ENCODE assay signal across 17 cellular contexts in genomic region chr19:1645299-1645698, GRCh38.
"Had no signal": no experiment of that assay in that cellular context is flagged by ENCODE, and none has a peak within 500 bp of the region (broad histone marks: within the 10 kb centered on the region; RNA-seq: fewer than 3 reads in every experiment).

No MANE protein-coding gene starts in this region.

- H3K27me3 ChIP-seq: adrenal gland, esophagus muscularis mucosa, hepatocyte, left lung, tibial artery had no signal

- H3K9me3 ChIP-seq: adrenal gland, esophagus muscularis mucosa, left lung, neutrophil, tibial artery had no signal

- H3K4me3 ChIP-seq: adrenal gland, esophagus muscularis mucosa, hepatocyte, left lung, tibial artery had no signal

- H3K36me3 ChIP-seq: neutrophil had no signal

- FAIRE-seq: colon, urothelium cell line had no signal

- H3K4me2 ChIP-seq: hepatocyte had no signal

- DNase-seq: activated CD4-positive, alpha-beta T cell treated with anti-CD3 and anti-CD28 coated beads for 48 hours; activated CD8-positive, alpha-beta T cell treated with anti-CD3 and anti-CD28 coated beads, Interleukin-2, amount 10 ng/mL, durations not matched to agents 7 days and 5 days; activated naive CD4-positive, alpha-beta T cell treated with anti-CD3 and anti-CD28 coated beads, Interleukin-2, amount 10 ng/mL, durations not matched to agents 7 days and 5 days; islet precursor cell; mammary epithelial cell; naive B cell; stimulated activated CD4-positive, alpha-beta T cell treated with anti-CD3 and anti-CD28 coated beads, Interleukin-12 subunit alpha, Interleukin-12 subunit beta, amount 100 ng/mL, for 4 hours; stimulated activated CD4-positive, alpha-beta T cell treated with anti-CD3 and anti-CD28 coated beads, Interleukin-2, amount 100 ng/mL, for 24 hours; T-helper 2 cell; tibial artery had no signal

- ATAC-seq: activated CD8-positive, alpha-beta T cell treated with anti-CD3 and anti-CD28 coated beads, Interleukin-2, amount 10 ng/mL, durations not matched to agents 7 days and 5 days; left lung had no signal

- H3K27ac ChIP-seq: adrenal gland, esophagus muscularis mucosa, hepatocyte, left lung, neutrophil, tibial artery had no signal

- H2AFZ ChIP-seq: hepatocyte had no signal
